29 cellular contexts compared by ENCODE assay signal in genomic region chr5:10275460-10275859, GRCh38. TPM values are rescaled to one million over a fixed set of nuclear protein-coding genes. Genes with fewer than 3 reads are reported as not detected.
DNase-seq lines count a peak whose midpoint lies in the region; ATAC-seq, FAIRE-seq and TF ChIP-seq lines count a peak whose summit lies in the region.
"Had no signal": no experiment of that assay in that cellular context is flagged by ENCODE, and none has a peak within 500 bp of the region (broad histone marks: within the 10 kb centered on the region; RNA-seq: fewer than 3 reads in every experiment).

No MANE protein-coding gene starts in this region.

- TF ChIP-seq CTCF in astrocyte (IDR thresholded peaks at IDR 0.05; ENCODE audit: insufficient read depth, low read depth, low read length) (no peak), liver (IDR thresholded peaks at IDR 0.05; ENCODE audit: low read depth, low read length, missing input control) (no peak), heart right ventricle (IDR thresholded peaks at IDR 0.05) (no peak), osteocyte (IDR thresholded peaks at IDR 0.05) (no peak)

- no peaks in the 10 kb centered on the region for H3K79me2 ChIP-seq in astrocyte (ENCODE audit: insufficient read depth, low read length)

- peaks cover 12% of the 10 kb centered on the region for H3K4me1 ChIP-seq in HUES48 (ENCODE audit: control insufficient read depth, insufficient read depth, low read length)
- no peaks in the 10 kb centered on the region for H3K4me1 ChIP-seq in astrocyte (ENCODE audit: insufficient read depth, low read length)
- peaks cover 4 to 32% (median 23%) of the 10 kb centered on the region in 4 donors for H3K4me1 ChIP-seq in liver (ENCODE audit: control insufficient read depth in 4 of 4, insufficient read depth in 4 of 4, low read length in 3 of 4)
- no peaks in the 10 kb centered on the region for H3K4me1 ChIP-seq in heart right ventricle
- H3K4me1 ChIP-seq: adrenal gland, Caco-2, HAP-1, psoas muscle, tibial nerve had no signal

- H3K9ac ChIP-seq in HUES48 (ENCODE audit: low read depth, low read length) (no peak overlapping the region; the same call in 1 of the 2 replicates), astrocyte (ENCODE audit: low read length) (no peak overlapping the region), liver (ENCODE audit: low read depth in 1 of 2, low read length in 2 of 2) (no peak overlapping the region)

- no peaks in the 10 kb centered on the region for H4K20me1 ChIP-seq in astrocyte (ENCODE audit: insufficient read depth, low read length)

- no peak overlapping the region for H3K27ac Mint-ChIP-seq in astrocyte (ENCODE audit: unreplicated experiment)
- H3K27ac Mint-ChIP-seq in stimulated activated naive CD8-positive, alpha-beta T cell treated with anti-CD3 and anti-CD28 coated beads, Interleukin-15, amount 100 ng/mL, for 72 hours: peak overlapping the region in 1 of 2 donors; percentile 9
- no peak overlapping the region for H3K27ac Mint-ChIP-seq in osteocyte (ENCODE audit: unreplicated experiment)
- H3K27ac Mint-ChIP-seq: activated CD8-positive, alpha-beta T cell treated with anti-CD3 and anti-CD28 coated beads, Interleukin-2, amount 10 ng/mL, durations not matched to agents 7 days and 5 days; activated T-cell treated with anti-CD3 and anti-CD28 coated beads, Interleukin-2, amount 50 U/mL, for 24 hours had no signal

- no peak overlapping the region for H3K27ac ChIP-seq in HUES48 (ENCODE audit: low read depth, low read length)
- H3K27ac ChIP-seq in astrocyte (ENCODE audit: low read depth, low read length): no peak overlapping the region
- H3K27ac ChIP-seq in liver (ENCODE audit: low read depth in 1 of 2, low read length in 2 of 2): peak overlapping the region; percentile 13 to 21
- H3K27ac ChIP-seq in heart right ventricle: no peak overlapping the region
- H3K27ac ChIP-seq: adrenal gland, C4-2B, psoas muscle, RWPE1, tibial nerve had no signal

- H3K36me3 Mint-ChIP-seq in astrocyte (ENCODE audit: low read depth, unreplicated experiment) (peaks cover 12% of the 10 kb centered on the region), osteocyte (ENCODE audit: unreplicated experiment) (peaks cover 8% of the 10 kb centered on the region)

- no peak overlapping the region for H2AFZ ChIP-seq in astrocyte (ENCODE audit: low read depth, low read length)

- FAIRE-seq in astrocyte (lab: Jason Lieb, UNC): no peak
- FAIRE-seq: colon, GM19239 had no signal

- peak overlapping the region; percentile 1 for H3K4me3 Mint-ChIP-seq in astrocyte (ENCODE audit: unreplicated experiment)
- H3K4me3 Mint-ChIP-seq in stimulated activated naive CD8-positive, alpha-beta T cell treated with anti-CD3 and anti-CD28 coated beads, Interleukin-15, amount 100 ng/mL, for 72 hours: no peak overlapping the region
- H3K4me3 Mint-ChIP-seq in osteocyte (ENCODE audit: unreplicated experiment): no peak overlapping the region
- H3K4me3 Mint-ChIP-seq: activated CD8-positive, alpha-beta T cell treated with anti-CD3 and anti-CD28 coated beads, Interleukin-2, amount 10 ng/mL, durations not matched to agents 7 days and 5 days; activated T-cell treated with anti-CD3 and anti-CD28 coated beads, Interleukin-2, amount 50 U/mL, for 24 hours had no signal

- TF ChIP-seq RAD21 in liver (IDR thresholded peaks at IDR 0.05): no peak

- 0 out of 2 replicates have a peak overlapping the region, but pooled peaks have one; percentile 16 for H3K4me3 ChIP-seq in HUES48 (ENCODE audit: low read depth, low read length)
- H3K4me3 ChIP-seq in astrocyte (ENCODE audit: insufficient read depth, low read depth, low read length): no peak overlapping the region
- no peak overlapping the region for H3K4me3 ChIP-seq in liver (ENCODE audit: low read depth in 1 of 3, low read length in 3 of 3)
- H3K4me3 ChIP-seq in heart right ventricle: no peak overlapping the region
- H3K4me3 ChIP-seq: adrenal gland, HAP-1, psoas muscle, tibial nerve had no signal

- ATAC-seq in stimulated activated naive CD8-positive, alpha-beta T cell treated with anti-CD3 and anti-CD28 coated beads, Interleukin-15, amount 100 ng/mL, for 72 hours: peak; percentile 20
- no peak for ATAC-seq in heart right ventricle
- ATAC-seq: activated CD8-positive, alpha-beta T cell treated with anti-CD3 and anti-CD28 coated beads, Interleukin-2, amount 10 ng/mL, durations not matched to agents 7 days and 5 days; SK-N-SH treated with all-trans-retinoic acid at 6 μM for 48 hours had no signal

- H3K36me3 ChIP-seq in HUES48 (ENCODE audit: control insufficient read depth, insufficient read depth, low read length) (no peaks in the 10 kb centered on the region), astrocyte (ENCODE audit: insufficient read depth, low read length) (peaks cover 5% of the 10 kb centered on the region), liver (ENCODE audit: control insufficient read depth in 4 of 4, insufficient read depth in 3 of 4, low read depth in 1 of 4, low read length in 3 of 4) (peaks cover 0 to 2% (median 0%) of the 10 kb centered on the region in 4 donors), heart right ventricle (peaks cover 0 to 14% (median 0%) of the 10 kb centered on the region in 9 donors)
- H3K36me3 ChIP-seq: adrenal gland, HAP-1 had no signal

- peaks cover 5% of the 10 kb centered on the region for H3K9me3 Mint-ChIP-seq in astrocyte (ENCODE audit: unreplicated experiment)
- peaks cover 0 to 17% of the 10 kb centered on the region in 2 donors for H3K9me3 Mint-ChIP-seq in stimulated activated naive CD8-positive, alpha-beta T cell treated with anti-CD3 and anti-CD28 coated beads, Interleukin-15, amount 100 ng/mL, for 72 hours
- H3K9me3 Mint-ChIP-seq in osteocyte (ENCODE audit: unreplicated experiment): no peaks in the 10 kb centered on the region
- H3K9me3 Mint-ChIP-seq: activated T-cell treated with anti-CD3 and anti-CD28 coated beads, Interleukin-2, amount 50 U/mL, for 24 hours had no signal

- intact Hi-C loops in heart right ventricle (cut with DNase I): loop anchor here in 1 of 10 donors (10.0 kb wide), 1 partner anchor 359 kb away; no protein-coding TSS in a partner anchor

- H3K27me3 Mint-ChIP-seq in astrocyte (ENCODE audit: low read depth, unreplicated experiment) (peaks cover 13% of the 10 kb centered on the region), osteocyte (ENCODE audit: unreplicated experiment) (no peaks in the 10 kb centered on the region)
- peaks cover 8% of the 10 kb centered on the region for H3K27me3 Mint-ChIP-seq in stimulated activated naive CD8-positive, alpha-beta T cell treated with anti-CD3 and anti-CD28 coated beads, Interleukin-15, amount 100 ng/mL, for 72 hours

- H3K4me1 Mint-ChIP-seq in astrocyte (ENCODE audit: low read depth, unreplicated experiment): peaks cover 19% of the 10 kb centered on the region
- peaks cover 32% of the 10 kb centered on the region for H3K4me1 Mint-ChIP-seq in stimulated activated naive CD8-positive, alpha-beta T cell treated with anti-CD3 and anti-CD28 coated beads, Interleukin-15, amount 100 ng/mL, for 72 hours
- peaks cover 3% of the 10 kb centered on the region for H3K4me1 Mint-ChIP-seq in osteocyte (ENCODE audit: unreplicated experiment)

- H3K9me3 ChIP-seq in HUES48 (ENCODE audit: control insufficient read depth, insufficient read depth, low read length) (no peaks in the 10 kb centered on the region), astrocyte (ENCODE audit: insufficient read depth, low read depth, low read length) (no peaks in the 10 kb centered on the region), liver (ENCODE audit: control insufficient read depth in 4 of 4, low read length in 3 of 4) (no peaks in the 10 kb centered on the region), heart right ventricle (peaks cover 0 to 6% (median 0%) of the 10 kb centered on the region in 11 donors)
- H3K9me3 ChIP-seq: adrenal gland, Caco-2, HAP-1, psoas muscle, tibial nerve had no signal

- H3K27me3 ChIP-seq in HUES48 (ENCODE audit: control insufficient read depth, insufficient read depth, low read length) (no peaks in the 10 kb centered on the region), astrocyte (ENCODE audit: insufficient read depth, low read length) (no peaks in the 10 kb centered on the region), liver (ENCODE audit: control insufficient read depth in 4 of 4, insufficient read depth in 4 of 4, low read length in 3 of 4) (no peaks in the 10 kb centered on the region), heart right ventricle (no peaks in the 10 kb centered on the region)
- H3K27me3 ChIP-seq: adrenal gland, tibial nerve had no signal

- 82% methylated on average over 10 of the region's 10 CpGs for WGBS in liver
- 66 to 82% methylated on average over 10 of the region's 10 CpGs for WGBS in heart right ventricle, 2 donors

- DNase-seq in astrocyte (ENCODE audit: low read depth) (no peak), heart right ventricle (no peak), osteocyte (ENCODE audit: extremely low spot score, unreplicated experiment) (no peak), NCI-H2107 (lab: John Stamatoyannopoulos, UW) (no peak)
- DNase-seq in stimulated activated naive CD8-positive, alpha-beta T cell treated with anti-CD3 and anti-CD28 coated beads, Interleukin-15, amount 100 ng/mL, for 72 hours: no peak
- DNase-seq: activated CD8-positive, alpha-beta T cell treated with anti-CD3 and anti-CD28 coated beads, Interleukin-2, amount 10 ng/mL, durations not matched to agents 7 days and 5 days; activated gamma-delta T cell treated with Interleukin-2 at 50 U/mL for 16 hours; activated T-cell treated with anti-CD3 and anti-CD28 coated beads, Interleukin-2, amount 50 U/mL, for 24 hours; Caco-2; effector CD8-positive, alpha-beta T cell; erythroblast; foreskin fibroblast; GDM1; NCI-H1417 treated with DMSO at 0.1 percent for 48 hours; NCI-H2081 treated with DMSO at 0.1 percent for 48 hours; NCI-H345; psoas muscle; stimulated activated CD4-positive, alpha-beta T cell treated with anti-CD3 and anti-CD28 coated beads, Interleukin-15, amount 100 ng/mL, for 24 hours; stimulated activated naive CD4-positive, alpha-beta T cell treated with Interleukin-2 at 50 U/mL for 16 hours had no signal

- H3K4me2 ChIP-seq in astrocyte (ENCODE audit: low read length): no peak overlapping the region

TF ChIP-seq in liver, 16 proteins besides CTCF, POLR2A, EP300 and RAD21 (continues in another document):
- no peak for TF ChIP-seq FOXA1 (IDR thresholded peaks at IDR 0.05)
- TF ChIP-seq SP1 (IDR thresholded peaks at IDR 0.05): no peak

RNA-seq across cellular contexts. Expression of gene CCT5, which starts 25.4 kb away (rescaled TPM):
- total RNA-seq in astrocyte (240 and 276 TPM in 2 replicates), liver (100 to 1,000 TPM; 130 to 157 TPM), heart right ventricle (100 to 1,000 TPM in 4 of 10 donors, 10 to 100 TPM in 6; 83.6 to 118 (median 95.9) TPM), osteocyte (159 and 161 TPM in 2 replicates)
- polyA plus RNA-seq in liver (10 to 100 TPM; 68.4 to 79.6 TPM), heart right ventricle (100 to 1,000 TPM in 1 of 2 donors, 10 to 100 TPM in 1; 54.7 to 247 TPM)

RNA-seq across cellular contexts. Expression of gene ATPSCKMT, which starts 25.8 kb away (rescaled TPM):
- 13.8 and 15.3 TPM in 2 replicates for total RNA-seq in astrocyte
- total RNA-seq in liver: 10 to 100 TPM; 11.9 to 21.9 TPM
- polyA plus RNA-seq in liver: 1 to 10 TPM; 8.3 to 8.5 TPM
- 10 to 100 TPM; 10.5 to 19.2 (median 14.7) TPM for total RNA-seq in heart right ventricle
- polyA plus RNA-seq in heart right ventricle: 10 to 100 TPM in 1 of 2 donors, 1 to 10 TPM in 1; 7.2 to 14.3 TPM
- 20.3 and 21.6 TPM in 2 replicates for total RNA-seq in osteocyte

RNA-seq across cellular contexts. Expression of gene CMBL, which starts 32.2 kb away (rescaled TPM):
- 32.6 and 39.7 TPM in 2 replicates for total RNA-seq in astrocyte
- 10 to 100 TPM in 1 of 2 donors, 1 to 10 TPM in 1; 6.8 to 33.7 TPM for total RNA-seq in liver
- polyA plus RNA-seq in liver: 10 to 100 TPM; 49.8 to 56.1 TPM
- total RNA-seq in heart right ventricle: 10 to 100 TPM; 32.2 to 53.4 (median 45.3) TPM
- 10 to 100 TPM; 12.0 to 24.3 TPM for polyA plus RNA-seq in heart right ventricle
- total RNA-seq in osteocyte: 23.3 and 24.2 TPM in 2 replicates

Comparison
In these comparisons a context has a peak if more than half of its experiments do, and no peak if none do; other contexts are left out.
1. H3K27ac ChIP-seq: peak in liver (2 of 2); none in HUES48 (single experiment), astrocyte (single experiment) and heart right ventricle (0 of 10).